Comparison of ENCODE assay signal across 12 cellular contexts in the genomic region with DNA sequence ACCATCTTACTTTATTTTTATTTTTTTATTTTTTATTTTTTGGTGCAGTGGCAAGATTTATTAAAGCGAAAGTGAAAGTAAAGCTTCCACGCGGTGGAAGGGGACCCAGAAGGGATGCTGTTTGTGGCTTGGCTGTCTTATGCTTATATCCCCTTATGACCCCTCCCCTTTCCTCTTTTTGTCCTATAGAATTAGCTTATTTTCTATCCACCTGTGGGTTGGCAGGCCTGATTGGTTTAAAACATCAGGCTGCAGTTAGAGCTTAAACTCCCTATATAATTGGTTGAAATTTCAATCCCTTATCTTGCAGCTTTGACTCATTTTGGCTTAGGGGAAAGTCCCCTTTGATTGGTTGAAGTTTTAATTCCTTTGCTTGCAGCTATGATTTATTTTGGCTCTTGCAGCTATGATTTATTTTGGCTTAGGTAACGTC. TPM values are rescaled to one million over a fixed set of nuclear protein-coding genes. Genes with fewer than 3 reads are reported as not detected.
DNase-seq lines count a peak whose midpoint lies in the region; ATAC-seq and TF ChIP-seq lines count a peak whose summit lies in the region.
"Had no signal": no experiment of that assay in that cellular context is flagged by ENCODE, and none has a peak within 500 bp of the region (broad histone marks: within the 10 kb centered on the region; RNA-seq: fewer than 3 reads in every experiment).

No MANE protein-coding gene starts in this region.

- intact Hi-C loops in activated CD8-positive, alpha-beta T cell treated with anti-CD3 and anti-CD28 coated beads for 36 hours (cut with micrococcal nuclease), result loop anchor here (10.0 kb wide), 1 partner anchor 268 kb away; no protein-coding TSS in a partner anchor
- intact Hi-C loops in transverse colon (cut with DNase I; ENCODE audit: low total_unique reads), result loop anchor here (10.0 kb wide), 1 partner anchor 418 kb away; no protein-coding TSS in a partner anchor

- H3K9me3 Mint-ChIP-seq in activated CD8-positive, alpha-beta T cell treated with anti-CD3 and anti-CD28 coated beads for 36 hours, result no peaks in the 10 kb centered on the region
- H3K9me3 Mint-ChIP-seq: neural crest cell had no signal

- POLR2A ChIA-PET in activated CD8-positive, alpha-beta T cell treated with anti-CD3 and anti-CD28 coated beads for 36 hours (lab: Charles Lee), result no interaction called here

- in situ Hi-C loops in transverse colon (cut with MboI; ENCODE audit: low pct_ligation_motif_present in 1 of 4, low pct_unique_long_range_greater_than_20kb in 1 of 4, low sequenced_read_pairs in 3 of 4), result loop anchor here (10.0 to 25.0 kb wide), 4 partner anchors 241 to 428 kb away; a partner anchor contains a TSS

- H3K27me3 ChIP-seq in muscle layer of duodenum (ENCODE audit: low read depth, low read length), result no peaks in the 10 kb centered on the region
- H3K27me3 ChIP-seq in transverse colon, result no peaks in the 10 kb centered on the region

- peak overlapping the region; percentile 15 to 20 for H3K4me3 ChIP-seq in muscle layer of duodenum (ENCODE audit: low read depth in 1 of 2, low read length in 2 of 2)
- no peak overlapping the region for H3K4me3 ChIP-seq in transverse colon

- H3K4me1 Mint-ChIP-seq in activated CD8-positive, alpha-beta T cell treated with anti-CD3 and anti-CD28 coated beads for 36 hours (ENCODE audit: low read depth), result peaks cover 4% of the 10 kb centered on the region
- H3K4me1 Mint-ChIP-seq: neural crest cell had no signal

- no peak overlapping the region for H3K27ac Mint-ChIP-seq in activated CD8-positive, alpha-beta T cell treated with anti-CD3 and anti-CD28 coated beads for 36 hours
- H3K27ac Mint-ChIP-seq: WTC11 had no signal

- ATAC-seq in activated CD8-positive, alpha-beta T cell treated with anti-CD3 and anti-CD28 coated beads for 36 hours, result peak; percentile 58
- ATAC-seq: WTC11 had no signal

- TF ChIP-seq CTCF in activated CD8-positive, alpha-beta T cell treated with anti-CD3 and anti-CD28 coated beads for 36 hours (IDR thresholded peaks at IDR 0.05), result no peak
- TF ChIP-seq CTCF in transverse colon (IDR thresholded peaks at IDR 0.05), result no peak

- H3K4me1 ChIP-seq in muscle layer of duodenum (ENCODE audit: control insufficient read depth in 1 of 2, insufficient read depth in 2 of 2, low read length in 2 of 2) (no peaks in the 10 kb centered on the region), transverse colon (no peaks in the 10 kb centered on the region)

- H3K4me3 Mint-ChIP-seq in activated CD8-positive, alpha-beta T cell treated with anti-CD3 and anti-CD28 coated beads for 36 hours, result no peak overlapping the region
- H3K4me3 Mint-ChIP-seq: neural crest cell, WTC11 had no signal

- no peak for TF ChIP-seq EP300 in transverse colon (IDR thresholded peaks at IDR 0.05; ENCODE audit: low read depth)

- H3K9me3 ChIP-seq in muscle layer of duodenum (ENCODE audit: control insufficient read depth in 1 of 2, low read length in 2 of 2), result no peaks in the 10 kb centered on the region
- no peaks in the 10 kb centered on the region for H3K9me3 ChIP-seq in transverse colon

- no peaks in the 10 kb centered on the region for H3K36me3 Mint-ChIP-seq in activated CD8-positive, alpha-beta T cell treated with anti-CD3 and anti-CD28 coated beads for 36 hours (ENCODE audit: low read depth)

- no peaks in the 10 kb centered on the region for H3K27me3 Mint-ChIP-seq in activated CD8-positive, alpha-beta T cell treated with anti-CD3 and anti-CD28 coated beads for 36 hours

- H3K36me3 ChIP-seq in muscle layer of duodenum (ENCODE audit: control insufficient read depth in 1 of 2, insufficient read depth in 2 of 2, low read length in 2 of 2), result no peaks in the 10 kb centered on the region
- H3K36me3 ChIP-seq in transverse colon, result no peaks in the 10 kb centered on the region

- no peak for TF ChIP-seq POLR2A in transverse colon (IDR thresholded peaks at IDR 0.05)

- H3K27ac ChIP-seq in muscle layer of duodenum (ENCODE audit: low read length), result no peak overlapping the region
- H3K27ac ChIP-seq in transverse colon, result no peak overlapping the region

- peak; percentile 17 for DNase-seq in NCI-H2029 treated with DMSO at 0.1 percent for 48 hours (lab: John Stamatoyannopoulos, UW)
- DNase-seq in NCI-H2029 (lab: John Stamatoyannopoulos, UW), result no peak
- DNase-seq in HT-29 (ENCODE audit: low spot score), result peak; percentile 12
- DNase-seq in activated CD8-positive, alpha-beta T cell treated with anti-CD3 and anti-CD28 coated beads for 36 hours, result peak; percentile 8
- no peak for DNase-seq in activated effector memory CD4-positive, alpha-beta T cell treated with anti-CD3 and anti-CD28 coated beads, Interleukin-2, amount 50 U/mL, for 16 hours
- no peak for DNase-seq in transverse colon
- no peak for DNase-seq in NCI-H1694 treated with DMSO at 0.1 percent for 48 hours (lab: John Stamatoyannopoulos, UW)
- DNase-seq: effector CD8-positive, alpha-beta T cell; NCI-H2107 had no signal

- WGBS in transverse colon (ENCODE audit: low coverage in 1 of 2), 2 donors, result 52 to 73% methylated on average over 3 to 4 of the region's 4 CpGs

- CTCF ChIA-PET in activated CD8-positive, alpha-beta T cell treated with anti-CD3 and anti-CD28 coated beads for 36 hours (lab: Charles Lee), result interaction anchor here (0.7 to 1.5 kb wide), 8 partner anchors 11 to 133 kb away, joined by 3 to 9 read pairs (median 4); no protein-coding TSS in a partner anchor

RNA-seq across cellular contexts. Expression of a gene that starts 50.5 kb away (rescaled TPM):
- total RNA-seq in HT-29 (2014; rRNA removed; shearing (Covaris generic)), result 60.2 and 91.4 TPM in 2 replicates
- total RNA-seq in activated CD8-positive, alpha-beta T cell treated with anti-CD3 and anti-CD28 coated beads for 36 hours, result not detected
- 100 to 1,000 TPM in 3 of 4 donors, 10 to 100 TPM in 1; 37.8 to 385 (median 179) TPM for total RNA-seq in transverse colon

RNA-seq across cellular contexts. Expression of a gene that starts 53.6 kb away (rescaled TPM):
- 6.3 and 12.9 TPM in 2 replicates for total RNA-seq in HT-29 (2014; rRNA removed; shearing (Covaris generic))
- total RNA-seq in activated CD8-positive, alpha-beta T cell treated with anti-CD3 and anti-CD28 coated beads for 36 hours, result 1 to 10 TPM; 6.4 to 6.6 TPM
- total RNA-seq in transverse colon, result 10 to 100 TPM in 2 of 4 donors, 1 to 10 TPM in 1, not detected in 1; 9.4 to 15.0 (median 14.7) TPM

RNA-seq across cellular contexts. Expression of a gene that starts 53.7 kb away (rescaled TPM):
- total RNA-seq in HT-29 (2014; rRNA removed; shearing (Covaris generic)), result 18.7 and 24.0 TPM in 2 replicates
- total RNA-seq in activated CD8-positive, alpha-beta T cell treated with anti-CD3 and anti-CD28 coated beads for 36 hours, result 10 to 100 TPM; 51.4 to 52.6 TPM
- total RNA-seq in transverse colon, result 10 to 100 TPM in 3 of 4 donors, 1 to 10 TPM in 1; 5.6 to 25.9 (median 23.1) TPM

Comparison
In these comparisons a context has a peak if more than half of its experiments do, and no peak if none do; other contexts are left out.
1. DNase-seq: peak in NCI-H2029 treated with DMSO at 0.1 percent for 48 hours (single experiment), HT-29 (single experiment) and activated CD8-positive, alpha-beta T cell treated with anti-CD3 and anti-CD28 coated beads for 36 hours (single experiment); none in NCI-H2029 (single experiment), activated effector memory CD4-positive, alpha-beta T cell treated with anti-CD3 and anti-CD28 coated beads, Interleukin-2, amount 50 U/mL, for 16 hours (single experiment), transverse colon (single experiment) and NCI-H1694 treated with DMSO at 0.1 percent for 48 hours (single experiment).
2. H3K4me3 ChIP-seq: peak in muscle layer of duodenum (2 of 2); none in transverse colon (0 of 4).
3. RNA of a gene that starts 50.5 kb away (total RNA-seq): 37.8 to 385 TPM in transverse colon and 60.2 to 91.4 TPM in HT-29; not detected in activated CD8-positive, alpha-beta T cell treated with anti-CD3 and anti-CD28 coated beads for 36 hours; every median in the first group is over 10 times any median in the second.